Comparison of ENCODE assay signal across 1 cellular context in genomic region chr1:61284933-61285332, GRCh38.
TF ChIP-seq lines count a peak whose summit lies in the region.

No MANE protein-coding gene starts in this region.

TF ChIP-seq in GM23338, 12 proteins besides CTCF, POLR2A, EP300 and RAD21 (continued from another document):
- TF ChIP-seq, protein P1, sequence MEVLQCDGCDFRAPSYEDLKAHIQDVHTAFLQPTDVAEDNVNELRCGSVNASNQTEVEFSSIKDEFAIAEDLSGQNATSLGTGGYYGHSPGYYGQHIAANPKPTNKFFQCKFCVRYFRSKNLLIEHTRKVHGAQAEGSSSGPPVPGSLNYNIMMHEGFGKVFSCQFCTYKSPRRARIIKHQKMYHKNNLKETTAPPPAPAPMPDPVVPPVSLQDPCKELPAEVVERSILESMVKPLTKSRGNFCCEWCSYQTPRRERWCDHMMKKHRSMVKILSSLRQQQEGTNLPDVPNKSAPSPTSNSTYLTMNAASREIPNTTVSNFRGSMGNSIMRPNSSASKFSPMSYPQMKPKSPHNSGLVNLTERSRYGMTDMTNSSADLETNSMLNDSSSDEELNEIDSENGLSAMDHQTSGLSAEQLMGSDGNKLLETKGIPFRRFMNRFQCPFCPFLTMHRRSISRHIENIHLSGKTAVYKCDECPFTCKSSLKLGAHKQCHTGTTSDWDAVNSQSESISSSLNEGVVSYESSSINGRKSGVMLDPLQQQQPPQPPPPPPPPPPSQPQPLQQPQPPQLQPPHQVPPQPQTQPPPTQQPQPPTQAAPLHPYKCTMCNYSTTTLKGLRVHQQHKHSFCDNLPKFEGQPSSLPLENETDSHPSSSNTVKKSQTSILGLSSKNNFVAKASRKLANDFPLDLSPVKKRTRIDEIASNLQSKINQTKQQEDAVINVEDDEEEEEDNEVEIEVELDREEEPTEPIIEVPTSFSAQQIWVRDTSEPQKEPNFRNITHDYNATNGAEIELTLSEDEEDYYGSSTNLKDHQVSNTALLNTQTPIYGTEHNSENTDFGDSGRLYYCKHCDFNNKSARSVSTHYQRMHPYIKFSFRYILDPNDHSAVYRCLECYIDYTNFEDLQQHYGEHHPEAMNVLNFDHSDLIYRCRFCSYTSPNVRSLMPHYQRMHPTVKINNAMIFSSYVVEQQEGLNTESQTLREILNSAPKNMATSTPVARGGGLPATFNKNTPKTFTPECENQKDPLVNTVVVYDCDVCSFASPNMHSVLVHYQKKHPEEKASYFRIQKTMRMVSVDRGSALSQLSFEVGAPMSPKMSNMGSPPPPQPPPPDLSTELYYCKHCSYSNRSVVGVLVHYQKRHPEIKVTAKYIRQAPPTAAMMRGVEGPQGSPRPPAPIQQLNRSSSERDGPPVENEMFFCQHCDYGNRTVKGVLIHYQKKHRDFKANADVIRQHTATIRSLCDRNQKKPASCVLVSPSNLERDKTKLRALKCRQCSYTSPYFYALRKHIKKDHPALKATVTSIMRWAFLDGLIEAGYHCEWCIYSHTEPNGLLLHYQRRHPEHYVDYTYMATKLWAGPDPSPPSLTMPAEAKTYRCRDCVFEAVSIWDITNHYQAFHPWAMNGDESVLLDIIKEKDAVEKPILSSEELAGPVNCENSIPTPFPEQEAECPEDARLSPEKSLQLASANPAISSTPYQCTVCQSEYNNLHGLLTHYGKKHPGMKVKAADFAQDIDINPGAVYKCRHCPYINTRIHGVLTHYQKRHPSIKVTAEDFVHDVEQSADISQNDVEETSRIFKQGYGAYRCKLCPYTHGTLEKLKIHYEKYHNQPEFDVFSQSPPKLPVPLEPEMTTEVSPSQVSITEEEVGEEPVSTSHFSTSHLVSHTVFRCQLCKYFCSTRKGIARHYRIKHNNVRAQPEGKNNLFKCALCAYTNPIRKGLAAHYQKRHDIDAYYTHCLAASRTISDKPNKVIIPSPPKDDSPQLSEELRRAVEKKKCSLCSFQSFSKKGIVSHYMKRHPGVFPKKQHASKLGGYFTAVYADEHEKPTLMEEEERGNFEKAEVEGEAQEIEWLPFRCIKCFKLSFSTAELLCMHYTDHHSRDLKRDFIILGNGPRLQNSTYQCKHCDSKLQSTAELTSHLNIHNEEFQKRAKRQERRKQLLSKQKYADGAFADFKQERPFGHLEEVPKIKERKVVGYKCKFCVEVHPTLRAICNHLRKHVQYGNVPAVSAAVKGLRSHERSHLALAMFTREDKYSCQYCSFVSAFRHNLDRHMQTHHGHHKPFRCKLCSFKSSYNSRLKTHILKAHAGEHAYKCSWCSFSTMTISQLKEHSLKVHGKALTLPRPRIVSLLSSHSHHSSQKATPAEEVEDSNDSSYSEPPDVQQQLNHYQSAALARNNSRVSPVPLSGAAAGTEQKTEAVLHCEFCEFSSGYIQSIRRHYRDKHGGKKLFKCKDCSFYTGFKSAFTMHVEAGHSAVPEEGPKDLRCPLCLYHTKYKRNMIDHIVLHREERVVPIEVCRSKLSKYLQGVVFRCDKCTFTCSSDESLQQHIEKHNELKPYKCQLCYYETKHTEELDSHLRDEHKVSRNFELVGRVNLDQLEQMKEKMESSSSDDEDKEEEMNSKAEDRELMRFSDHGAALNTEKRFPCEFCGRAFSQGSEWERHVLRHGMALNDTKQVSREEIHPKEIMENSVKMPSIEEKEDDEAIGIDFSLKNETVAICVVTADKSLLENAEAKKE (CRISPR knock-in tag; IDR thresholded peaks at IDR 0.05), result no peak
- TF ChIP-seq REST (IDR thresholded peaks at IDR 0.05; ENCODE audit: unreplicated experiment) (no peak), NANOG (IDR thresholded peaks at IDR 0.05; ENCODE audit: borderline replicate concordance) (no peak), ETS1 (IDR thresholded peaks at IDR 0.05) (no peak), CREB1 (CRISPR knock-in tag; IDR thresholded peaks at IDR 0.05; ENCODE audit: low read depth) (no peak), ZNF114 (CRISPR knock-in tag; IDR thresholded peaks at IDR 0.05) (no peak)
